8 cellular contexts compared by ENCODE assay signal in the genomic region with DNA sequence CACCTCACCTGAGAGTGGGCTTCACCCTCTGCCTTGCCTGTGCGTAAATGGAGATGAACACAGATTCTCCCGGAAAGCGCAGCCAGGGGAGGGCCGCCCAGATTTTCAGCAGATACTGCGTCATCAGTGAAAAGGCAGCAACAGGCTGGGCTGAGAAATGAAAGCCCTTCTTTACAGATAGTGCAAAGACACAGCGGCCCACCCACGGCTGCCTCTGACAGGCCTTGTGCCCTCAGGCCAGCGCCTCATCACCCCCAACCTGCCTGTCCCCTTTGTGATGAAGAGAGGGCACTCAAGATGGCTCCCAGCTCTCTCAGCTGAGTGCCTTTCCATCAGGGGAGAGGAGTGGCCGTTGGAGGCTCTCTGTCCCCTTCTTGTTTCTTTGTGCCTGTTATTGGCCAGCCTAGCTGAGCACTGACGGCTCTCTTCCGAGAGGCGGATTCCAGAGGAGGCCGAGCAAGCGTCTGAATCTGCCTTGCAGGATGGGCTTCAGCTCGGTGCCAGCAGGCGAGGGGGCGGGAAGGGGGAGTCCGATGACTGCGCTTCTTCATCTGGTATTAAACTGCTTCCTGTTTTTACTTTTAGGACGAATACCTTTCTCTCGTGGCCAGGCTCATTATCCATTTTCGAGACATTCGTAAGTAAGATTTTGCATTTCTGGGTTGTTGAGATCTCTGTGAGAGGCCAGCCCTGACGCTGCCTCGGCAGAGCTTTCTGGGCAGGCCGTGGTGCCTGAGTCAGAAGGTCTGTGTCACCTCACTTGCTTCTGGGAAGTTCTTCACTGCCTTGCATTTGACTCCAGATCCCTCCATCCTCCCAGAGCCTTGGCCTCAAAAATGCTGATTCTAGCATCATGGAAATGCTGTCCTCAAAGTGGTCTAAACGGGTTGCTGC. TPM values are rescaled to one million over a fixed set of nuclear protein-coding genes. Genes with fewer than 3 reads are reported as not detected.
DNase-seq lines count a peak whose midpoint lies in the region; ATAC-seq and TF ChIP-seq lines count a peak whose summit lies in the region.

No MANE protein-coding gene starts in this region.

- H3K9me3 Mint-ChIP-seq in CD8-positive, alpha-beta memory T cell: no peaks in the 10 kb centered on the region
- H3K9me3 Mint-ChIP-seq in activated CD4-positive, alpha-beta memory T cell treated with anti-CD3 and anti-CD28 coated beads, Interleukin-2, amount 10 ng/mL, durations not matched to agents 7 days and 5 days: no peaks in the 10 kb centered on the region
- H3K9me3 Mint-ChIP-seq in endodermal cell: no peaks in the 10 kb centered on the region

- TF ChIP-seq CTCF in endodermal cell (conservative IDR thresholded peaks at IDR 0.05): no peak

- CTCF ChIA-PET in CD8-positive, alpha-beta memory T cell (lab: Charles Lee): interaction anchor here (0.8 to 19.1 kb wide), 12 partner anchors 8 to 191 kb away, joined by 3 to 389 read pairs (median 4); a partner anchor contains a TSS
- CTCF ChIA-PET in activated CD4-positive, alpha-beta memory T cell treated with anti-CD3 and anti-CD28 coated beads, Interleukin-2, amount 10 ng/mL, durations not matched to agents 7 days and 5 days (lab: Charles Lee): interaction anchor here (14.1 kb wide), 1 partner anchor 18 kb away, joined by 313 read pairs; no protein-coding TSS in a partner anchor

- peak; percentile 41 to 80 (median 75) for DNase-seq in CD8-positive, alpha-beta memory T cell
- DNase-seq in activated CD4-positive, alpha-beta memory T cell treated with anti-CD3 and anti-CD28 coated beads, Interleukin-2, amount 10 ng/mL, durations not matched to agents 7 days and 5 days: peak; percentile 59
- DNase-seq in endodermal cell: no peak
- peak; percentile 51 for DNase-seq in myocyte (ENCODE audit: low read depth)
- DNase-seq in substantia nigra (lab: John Stamatoyannopoulos, UW): peak in 21 of 49 donors; percentile 15 to 74 (median 41)
- DNase-seq in A172 (ENCODE audit: low spot score): no peak
- DNase-seq in SHP77 (lab: John Stamatoyannopoulos, UW): no peak

- POLR2A ChIA-PET in CD8-positive, alpha-beta memory T cell (lab: Charles Lee): interaction anchor here (1.0 to 11.4 kb wide), 7 partner anchors 9 to 152 kb away, joined by 3 to 226 read pairs (median 4); a partner anchor contains a TSS
- POLR2A ChIA-PET in activated CD4-positive, alpha-beta memory T cell treated with anti-CD3 and anti-CD28 coated beads, Interleukin-2, amount 10 ng/mL, durations not matched to agents 7 days and 5 days (lab: Charles Lee): interaction anchor here (1.0 to 27.0 kb wide), 8 partner anchors 16 to 157 kb away, joined by 3 to 396 read pairs (median 11); a partner anchor contains a TSS

- WGBS in endodermal cell (ENCODE audit: insufficient coverage in 1 of 2, insufficient read length in 1 of 2), 2 experiments: 84 to 90% methylated on average over 24 to 27 of the region's 27 CpGs

- peak overlapping the region; percentile 70 for H3K27ac ChIP-seq in CD8-positive, alpha-beta memory T cell (ENCODE audit: low read depth, low read length)
- H3K27ac ChIP-seq in endodermal cell (ENCODE audit: low read depth, low read length) (peak overlapping the region; percentile 88), substantia nigra (ENCODE audit: low read depth, low read length, poor library complexity, severe bottlenecking) (peak overlapping the region; percentile 94)

- no peak overlapping the region for H3K9ac ChIP-seq in endodermal cell (ENCODE audit: extremely low read depth, low read length, poor library complexity, severe bottlenecking)

- no peaks in the 10 kb centered on the region for H3K27me3 Mint-ChIP-seq in CD8-positive, alpha-beta memory T cell
- H3K27me3 Mint-ChIP-seq in activated CD4-positive, alpha-beta memory T cell treated with anti-CD3 and anti-CD28 coated beads, Interleukin-2, amount 10 ng/mL, durations not matched to agents 7 days and 5 days: no peaks in the 10 kb centered on the region
- H3K27me3 Mint-ChIP-seq in endodermal cell (ENCODE audit: insufficient read depth): no peaks in the 10 kb centered on the region

- no peak for ATAC-seq in GM21825 (IDR thresholded peaks at IDR 0.05; ENCODE audit: unreplicated experiment)

- peaks cover 6 to 57% (median 12%) of the 10 kb centered on the region in 3 donors for H3K36me3 Mint-ChIP-seq in CD8-positive, alpha-beta memory T cell
- peaks cover 66% of the 10 kb centered on the region for H3K36me3 Mint-ChIP-seq in activated CD4-positive, alpha-beta memory T cell treated with anti-CD3 and anti-CD28 coated beads, Interleukin-2, amount 10 ng/mL, durations not matched to agents 7 days and 5 days (ENCODE audit: low read depth)
- H3K36me3 Mint-ChIP-seq in endodermal cell (ENCODE audit: low read depth): peaks cover 26% of the 10 kb centered on the region

- H3K27ac Mint-ChIP-seq in CD8-positive, alpha-beta memory T cell: peak overlapping the region; percentile 90 to 100 (median 98)
- H3K27ac Mint-ChIP-seq in activated CD4-positive, alpha-beta memory T cell treated with anti-CD3 and anti-CD28 coated beads, Interleukin-2, amount 10 ng/mL, durations not matched to agents 7 days and 5 days: peak overlapping the region; percentile 99
- H3K27ac Mint-ChIP-seq in endodermal cell: peak overlapping the region; percentile 68

- no peaks in the 10 kb centered on the region for H3K9me3 ChIP-seq in CD8-positive, alpha-beta memory T cell (ENCODE audit: low read length)
- no peaks in the 10 kb centered on the region for H3K9me3 ChIP-seq in endodermal cell (ENCODE audit: control insufficient read depth, low read length)

- H3K4me1 ChIP-seq in CD8-positive, alpha-beta memory T cell (ENCODE audit: insufficient read depth, low read length): peaks cover 95% of the 10 kb centered on the region
- H3K4me1 ChIP-seq in endodermal cell (ENCODE audit: control insufficient read depth, insufficient read depth, low read length): no peaks in the 10 kb centered on the region

- H3K4me3 ChIP-seq in CD8-positive, alpha-beta memory T cell (ENCODE audit: low read length): peak overlapping the region; percentile 53
- no peak overlapping the region for H3K4me3 ChIP-seq in endodermal cell (ENCODE audit: low read length)

- H3K27me3 ChIP-seq in CD8-positive, alpha-beta memory T cell (ENCODE audit: insufficient read depth, low read length, poor library complexity, severe bottlenecking): no peaks in the 10 kb centered on the region
- no peaks in the 10 kb centered on the region for H3K27me3 ChIP-seq in endodermal cell (ENCODE audit: control insufficient read depth, insufficient read depth, low read length, poor library complexity, severe bottlenecking)

- peaks cover 84 to 96% (median 90%) of the 10 kb centered on the region in 3 donors for H3K4me1 Mint-ChIP-seq in CD8-positive, alpha-beta memory T cell
- H3K4me1 Mint-ChIP-seq in activated CD4-positive, alpha-beta memory T cell treated with anti-CD3 and anti-CD28 coated beads, Interleukin-2, amount 10 ng/mL, durations not matched to agents 7 days and 5 days: peaks cover 90% of the 10 kb centered on the region
- peaks cover 13% of the 10 kb centered on the region for H3K4me1 Mint-ChIP-seq in endodermal cell

- H3K4me3 Mint-ChIP-seq in CD8-positive, alpha-beta memory T cell: peak overlapping the region; percentile 82 to 96 (median 92)
- peak overlapping the region; percentile 74 for H3K4me3 Mint-ChIP-seq in activated CD4-positive, alpha-beta memory T cell treated with anti-CD3 and anti-CD28 coated beads, Interleukin-2, amount 10 ng/mL, durations not matched to agents 7 days and 5 days
- no peak overlapping the region for H3K4me3 Mint-ChIP-seq in endodermal cell

- H3K36me3 ChIP-seq in CD8-positive, alpha-beta memory T cell (ENCODE audit: insufficient read depth, low read length): peaks cover 40% of the 10 kb centered on the region
- H3K36me3 ChIP-seq in endodermal cell (ENCODE audit: control insufficient read depth, insufficient read depth, low read length): peaks cover 48% of the 10 kb centered on the region

RNA-seq across cellular contexts. Expression of a gene that starts 43.7 kb away (rescaled TPM):
- total RNA-seq in CD8-positive, alpha-beta memory T cell: 100 to 1,000 TPM in 1 of 2 experiments, 10 to 100 TPM in 1; 98.0 to 106 TPM
- 120 TPM for polyA plus RNA-seq in CD8-positive, alpha-beta memory T cell
- 100 to 1,000 TPM; 168 TPM for total RNA-seq in activated CD4-positive, alpha-beta memory T cell treated with anti-CD3 and anti-CD28 coated beads, Interleukin-2, amount 10 ng/mL, durations not matched to agents 7 days and 5 days
- 10 to 100 TPM; 61.4 to 62.7 TPM for total RNA-seq in endodermal cell
- polyA plus RNA-seq in endodermal cell (2013, experiment 1 of 2): 49.1 TPM
- 45.9 TPM for polyA plus RNA-seq in endodermal cell (2013, experiment 2 of 2)
- total RNA-seq in myocyte: 29.7 and 41.7 TPM in 2 replicates
- 94.4 TPM for polyA plus RNA-seq in myocyte (2012)
- 24.7 and 29.7 TPM in 2 replicates for total RNA-seq in A172 (2014; rRNA removed; shearing (Covaris generic))

RNA-seq across cellular contexts. Expression of a gene that starts 55.5 kb away (rescaled TPM):
- total RNA-seq in CD8-positive, alpha-beta memory T cell: 10 to 100 TPM; 17.2 to 17.6 TPM
- 25.4 TPM for polyA plus RNA-seq in CD8-positive, alpha-beta memory T cell
- total RNA-seq in activated CD4-positive, alpha-beta memory T cell treated with anti-CD3 and anti-CD28 coated beads, Interleukin-2, amount 10 ng/mL, durations not matched to agents 7 days and 5 days: 10 to 100 TPM; 31.1 to 32.8 TPM
- total RNA-seq in endodermal cell: 10 to 100 TPM; 26.5 to 32.8 TPM
- 23.7 TPM for polyA plus RNA-seq in endodermal cell (2013, experiment 1 of 2)
- 23.3 TPM for polyA plus RNA-seq in endodermal cell (2013, experiment 2 of 2)
- 31.5 and 46.3 TPM in 2 replicates for total RNA-seq in myocyte
- 24.3 TPM for polyA plus RNA-seq in myocyte (2012)
- 12.0 and 13.6 TPM in 2 replicates for total RNA-seq in A172 (2014; rRNA removed; shearing (Covaris generic))

Comparison
In these comparisons a context has a peak if more than half of its experiments do, and no peak if none do; other contexts are left out.
1. DNase-seq: peak in CD8-positive, alpha-beta memory T cell (5 of 5), activated CD4-positive, alpha-beta memory T cell treated with anti-CD3 and anti-CD28 coated beads, Interleukin-2, amount 10 ng/mL, durations not matched to agents 7 days and 5 days (single experiment) and myocyte (single experiment); none in endodermal cell (single experiment), A172 (single experiment) and SHP77 (0 of 2).
2. Peak in every context shown above with its lines, with median percentiles within 50 percentile points of each other: H3K27ac ChIP-seq and H3K27ac Mint-ChIP-seq.